In the genomic region with DNA sequence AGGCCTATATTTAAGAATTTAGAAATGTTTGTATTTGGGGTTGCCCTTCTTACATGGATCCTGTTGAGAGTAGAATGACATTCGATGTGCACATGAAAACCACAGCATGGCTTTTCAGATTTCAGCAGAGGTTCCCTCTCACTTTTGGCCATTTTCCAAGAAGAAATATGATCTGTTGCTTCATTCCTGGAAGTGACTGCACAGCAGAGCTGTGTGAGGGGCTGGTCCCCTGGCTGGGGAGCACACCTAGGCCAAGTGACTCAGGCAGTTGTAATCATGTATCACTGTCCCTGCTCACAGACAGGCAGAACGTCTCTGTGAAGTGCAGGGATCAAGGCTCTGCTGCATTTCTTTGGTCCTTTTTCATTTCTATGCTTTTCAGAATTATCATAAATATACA, we compare ENCODE assay signal across 8 cellular contexts. TPM values are rescaled to one million over a fixed set of nuclear protein-coding genes. Genes with fewer than 3 reads are reported as not detected.
DNase-seq lines count a peak whose midpoint lies in the region; ATAC-seq, FAIRE-seq and TF ChIP-seq lines count a peak whose summit lies in the region.

No MANE protein-coding gene starts in this region.

- peak; percentile 40 for DNase-seq in LoVo (ENCODE audit: low spot score)
- DNase-seq in T-helper 17 cell, result no peak
- DNase-seq in T-helper 1 cell, result no peak
- no peak for DNase-seq in activated T-cell treated with anti-CD3 and anti-CD28 coated beads, Interleukin-2, amount 50 U/mL, for 48 hours
- no peak for DNase-seq in esophagus squamous epithelium (lab: John Stamatoyannopoulos, UW)

- H3K27me3 ChIP-seq in esophagus squamous epithelium, result no peaks in the 10 kb centered on the region

- TF ChIP-seq POLR2A in esophagus squamous epithelium (IDR thresholded peaks at IDR 0.05), result no peak

- WGBS in esophagus squamous epithelium, 2 donors, result 15 to 23% methylated on average over 2 of the region's 2 CpGs

- H3K27me3 Mint-ChIP-seq in T-helper 17 cell, result no peaks in the 10 kb centered on the region

- peaks cover 2% of the 10 kb centered on the region for H3K4me1 Mint-ChIP-seq in T-helper 17 cell

- H3K36me3 ChIP-seq in esophagus squamous epithelium, result peaks cover 5 to 100% (median 6%) of the 10 kb centered on the region in 3 donors

- H3K4me3 ChIP-seq in esophagus squamous epithelium, result no peak overlapping the region

- FAIRE-seq in islet of Langerhans (lab: Jason Lieb, UNC), result peak; percentile 96

- H3K4me1 ChIP-seq in esophagus squamous epithelium, result peaks cover 0 to 22% (median 0%) of the 10 kb centered on the region in 3 donors

- ATAC-seq in T-helper 17 cell (no peak), HG03442 (IDR thresholded peaks at IDR 0.05; ENCODE audit: unreplicated experiment) (no peak)

- TF ChIP-seq CTCF in C4-2B (conservative IDR thresholded peaks at IDR 0.05), result no peak
- TF ChIP-seq CTCF in esophagus squamous epithelium (IDR thresholded peaks at IDR 0.05), result no peak

- intact Hi-C loops in esophagus squamous epithelium (cut with DNase I), result no loop called here

- peak overlapping the region; percentile 56 for H3K27ac ChIP-seq in C4-2B
- H3K27ac ChIP-seq in esophagus squamous epithelium, result no peak overlapping the region

- H3K9me3 ChIP-seq in T-helper 17 cell (ENCODE audit: control insufficient read depth, low read length, poor library complexity, severe bottlenecking) (no peaks in the 10 kb centered on the region), esophagus squamous epithelium (no peaks in the 10 kb centered on the region)

- H3K27ac Mint-ChIP-seq in T-helper 17 cell, result peak overlapping the region; percentile 79

- H3K36me3 Mint-ChIP-seq in T-helper 17 cell (ENCODE audit: low read depth), result peaks cover 4% of the 10 kb centered on the region

- no peak overlapping the region for H3K4me3 Mint-ChIP-seq in T-helper 17 cell

RNA-seq across cellular contexts. Expression of a gene that starts 32.3 kb away (rescaled TPM):
- total RNA-seq in T-helper 17 cell (not detected), esophagus squamous epithelium (under 1 TPM in 3 of 4 donors, not detected in 1; 0.21 to 0.95 (median 0.40) TPM)

RNA-seq across cellular contexts. Expression of a gene that starts 39.3 kb away (rescaled TPM):
- total RNA-seq in T-helper 17 cell, result 10 to 100 TPM; 20.6 to 22.7 TPM
- 10 to 100 TPM; 12.7 to 27.7 (median 18.5) TPM for total RNA-seq in esophagus squamous epithelium
